ENCODE assay signal across 1 cellular context in the genomic region with DNA sequence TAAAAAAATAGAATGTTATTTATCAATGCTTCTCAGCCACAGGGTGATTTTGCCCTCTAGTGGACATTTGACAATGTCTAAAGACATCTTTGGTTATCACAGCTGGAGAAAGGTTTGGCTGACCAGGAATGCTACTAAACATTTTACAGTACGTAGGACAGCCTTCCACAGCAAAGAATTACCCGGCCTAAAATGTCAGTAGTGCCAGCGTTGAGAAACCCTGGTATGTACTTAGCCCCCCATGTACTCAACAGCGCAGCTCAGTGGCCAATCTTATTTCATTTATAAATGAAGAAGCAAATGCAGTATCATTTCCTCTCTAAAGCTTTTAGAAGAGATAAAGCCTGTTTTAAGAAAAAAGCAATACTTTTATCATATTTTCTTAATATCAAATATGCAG.
TF ChIP-seq lines count a peak whose summit lies in the region.

No MANE protein-coding gene starts in this region.

TF ChIP-seq in GM12878, 131 proteins besides CTCF, POLR2A, EP300 and RAD21 (continued from another document):
- TF ChIP-seq, protein P1, sequence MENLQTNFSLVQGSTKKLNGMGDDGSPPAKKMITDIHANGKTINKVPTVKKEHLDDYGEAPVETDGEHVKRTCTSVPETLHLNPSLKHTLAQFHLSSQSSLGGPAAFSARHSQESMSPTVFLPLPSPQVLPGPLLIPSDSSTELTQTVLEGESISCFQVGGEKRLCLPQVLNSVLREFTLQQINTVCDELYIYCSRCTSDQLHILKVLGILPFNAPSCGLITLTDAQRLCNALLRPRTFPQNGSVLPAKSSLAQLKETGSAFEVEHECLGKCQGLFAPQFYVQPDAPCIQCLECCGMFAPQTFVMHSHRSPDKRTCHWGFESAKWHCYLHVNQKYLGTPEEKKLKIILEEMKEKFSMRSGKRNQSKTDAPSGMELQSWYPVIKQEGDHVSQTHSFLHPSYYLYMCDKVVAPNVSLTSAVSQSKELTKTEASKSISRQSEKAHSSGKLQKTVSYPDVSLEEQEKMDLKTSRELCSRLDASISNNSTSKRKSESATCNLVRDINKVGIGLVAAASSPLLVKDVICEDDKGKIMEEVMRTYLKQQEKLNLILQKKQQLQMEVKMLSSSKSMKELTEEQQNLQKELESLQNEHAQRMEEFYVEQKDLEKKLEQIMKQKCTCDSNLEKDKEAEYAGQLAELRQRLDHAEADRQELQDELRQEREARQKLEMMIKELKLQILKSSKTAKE (IDR thresholded peaks at IDR 0.05; ENCODE audit: low read depth, poor library complexity, severe bottlenecking) = peak; percentile 28
